In the genomic region with DNA sequence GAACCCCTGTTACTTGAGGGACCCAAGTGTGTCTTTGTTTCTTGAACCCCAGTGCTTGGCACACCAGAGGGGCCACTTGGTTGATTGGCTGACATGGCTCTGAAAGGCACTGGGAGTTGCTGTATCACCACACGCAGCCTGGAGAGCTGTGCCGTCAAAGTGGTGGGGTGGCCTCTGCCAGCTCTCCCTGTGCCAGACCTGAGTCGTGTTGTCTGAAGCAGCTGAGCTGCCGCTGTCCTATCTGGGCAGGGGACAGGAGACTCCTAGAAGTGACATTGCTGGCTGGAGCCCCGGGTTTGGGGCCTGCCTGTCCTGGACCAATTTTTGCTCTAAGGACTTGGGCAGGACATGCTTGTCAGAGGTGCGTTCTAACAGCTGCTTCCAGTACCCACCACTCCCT, we compare ENCODE assay signal across 28 cellular contexts. TPM values are rescaled to one million over a fixed set of nuclear protein-coding genes. Genes with fewer than 3 reads are reported as not detected.
DNase-seq lines count a peak whose midpoint lies in the region; ATAC-seq and TF ChIP-seq lines count a peak whose summit lies in the region.
"Had no signal": no experiment of that assay in that cellular context is flagged by ENCODE, and none has a peak within 500 bp of the region (broad histone marks: within the 10 kb centered on the region; RNA-seq: fewer than 3 reads in every experiment).

No MANE protein-coding gene starts in this region.

- H3K4me1 Mint-ChIP-seq in natural killer cell treated with Interleukin-12 subunit alpha and Interleukin-12 subunit beta and Interleukin-15 and Interleukin-18, amount 100 ng/mL, for 72 hours (ENCODE audit: low read depth in 2 of 2): peaks cover 0 to 9% of the 10 kb centered on the region in 2 donors

- H3K9me3 ChIP-seq in HEK293 (ENCODE audit: control insufficient read depth, insufficient read depth, low read depth, low read length) (no peaks in the 10 kb centered on the region), right atrium auricular region (no peaks in the 10 kb centered on the region)
- H3K9me3 ChIP-seq: adrenal gland, HAP-1, psoas muscle, tibial nerve had no signal

- DNase-seq in coronary artery (ENCODE audit: low spot score) (peak; percentile 65), right atrium auricular region (ENCODE audit: low spot score) (no peak), Ammon's horn (ENCODE audit: low spot score) (no peak)
- DNase-seq in natural killer cell treated with Interleukin-12 subunit alpha and Interleukin-12 subunit beta and Interleukin-15 and Interleukin-18, amount 100 ng/mL, for 72 hours (ENCODE audit: low spot score): no peak
- DNase-seq: ACHN; activated CD4-positive, alpha-beta T cell treated with anti-CD3 and anti-CD28 coated beads, Interleukin-2, amount 50 U/mL, for 1 hour; activated CD8-positive, alpha-beta memory T cell treated with anti-CD3 and anti-CD28 coated beads, Interleukin-2, amount 10 ng/mL, durations not matched to agents 7 days and 5 days; activated naive CD4-positive, alpha-beta T cell treated with Interleukin-2 at 50 U/mL for 16 hours; DND-41; left colon; mesenchymal stem cell; MM.1S; NCI-H1417; NCI-H2081 treated with DMSO at 0.1 percent for 48 hours; NCI-H345; NCI-H774; psoas muscle had no signal

- H3K27ac ChIP-seq in HEK293 (ENCODE audit: extremely low read depth, low read depth, low read length) (peak overlapping the region; percentile 34; the same call in 1 of the 2 replicates), coronary artery (no peak overlapping the region), right atrium auricular region (peak overlapping the region; percentile 82 to 83), temporal lobe (ENCODE audit: low read depth, low read length) (peak overlapping the region; percentile 84)
- H3K27ac ChIP-seq: adrenal gland, brain microvascular endothelial cell, C4-2B, KMS-11, psoas muscle had no signal

- TF ChIP-seq CTCF in HEK293 (tag by site-specific recombination; IDR thresholded peaks at IDR 0.05) (no peak), coronary artery (IDR thresholded peaks at IDR 0.05) (no peak), right atrium auricular region (IDR thresholded peaks at IDR 0.05) (no peak)

- H3K4me1 ChIP-seq in HEK293 (ENCODE audit: control insufficient read depth, insufficient read depth, low read length) (no peaks in the 10 kb centered on the region; the same call in 1 of the 2 replicates), right atrium auricular region (peaks cover 0 to 17% of the 10 kb centered on the region in 2 donors)

- POLR2A ChIA-PET in HEK293 (lab: Yijun Ruan, JAX): interaction anchor here (1.2 kb wide), 1 partner anchor 17 kb away, joined by 4 read pairs; a partner anchor contains a TSS

- peaks cover 0 to 6% of the 10 kb centered on the region in 2 donors for H3K27me3 Mint-ChIP-seq in natural killer cell treated with Interleukin-12 subunit alpha and Interleukin-12 subunit beta and Interleukin-15 and Interleukin-18, amount 100 ng/mL, for 72 hours
- H3K27me3 Mint-ChIP-seq: activated CD8-positive, alpha-beta memory T cell treated with anti-CD3 and anti-CD28 coated beads, Interleukin-2, amount 10 ng/mL, durations not matched to agents 7 days and 5 days; stimulated activated naive CD8-positive, alpha-beta T cell treated with anti-CD3 and anti-CD28 coated beads, Interleukin-15, Interleukin-2, amounts not matched to agents 100 ng/mL and 50 ng/mL, for 24 hours had no signal

- H3K36me3 ChIP-seq in HEK293 (ENCODE audit: control insufficient read depth in 2 of 2, insufficient read depth in 1 of 2, low read length in 2 of 2) (peaks cover 0 to 17% of the 10 kb centered on the region in 2 experiments; a peak in 1 of 3 replicates), right atrium auricular region (peaks cover 22% of the 10 kb centered on the region)

- H3K9me3 Mint-ChIP-seq in natural killer cell treated with Interleukin-12 subunit alpha and Interleukin-12 subunit beta and Interleukin-15 and Interleukin-18, amount 100 ng/mL, for 72 hours: no peaks in the 10 kb centered on the region
- H3K9me3 Mint-ChIP-seq: stimulated activated naive CD8-positive, alpha-beta T cell treated with anti-CD3 and anti-CD28 coated beads, Interleukin-15, Interleukin-2, amounts not matched to agents 100 ng/mL and 50 ng/mL, for 24 hours had no signal

- H3K27ac Mint-ChIP-seq in natural killer cell treated with Interleukin-12 subunit alpha and Interleukin-12 subunit beta and Interleukin-15 and Interleukin-18, amount 100 ng/mL, for 72 hours: no peak overlapping the region
- H3K27ac Mint-ChIP-seq: activated CD8-positive, alpha-beta memory T cell treated with anti-CD3 and anti-CD28 coated beads, Interleukin-2, amount 10 ng/mL, durations not matched to agents 7 days and 5 days; stimulated activated naive CD8-positive, alpha-beta T cell treated with anti-CD3 and anti-CD28 coated beads, Interleukin-15, Interleukin-2, amounts not matched to agents 100 ng/mL and 50 ng/mL, for 24 hours had no signal

- no peak for ATAC-seq in natural killer cell treated with Interleukin-12 subunit alpha and Interleukin-12 subunit beta and Interleukin-15 and Interleukin-18, amount 100 ng/mL, for 72 hours
- no peak for ATAC-seq in HG02588 (IDR thresholded peaks at IDR 0.05; ENCODE audit: unreplicated experiment)
- ATAC-seq: activated CD8-positive, alpha-beta memory T cell treated with anti-CD3 and anti-CD28 coated beads, Interleukin-2, amount 10 ng/mL, durations not matched to agents 7 days and 5 days; esophagus mucosa; left colon had no signal

- H3K4me3 Mint-ChIP-seq in natural killer cell treated with Interleukin-12 subunit alpha and Interleukin-12 subunit beta and Interleukin-15 and Interleukin-18, amount 100 ng/mL, for 72 hours: no peak overlapping the region
- H3K4me3 Mint-ChIP-seq: activated CD8-positive, alpha-beta memory T cell treated with anti-CD3 and anti-CD28 coated beads, Interleukin-2, amount 10 ng/mL, durations not matched to agents 7 days and 5 days; stimulated activated naive CD8-positive, alpha-beta T cell treated with anti-CD3 and anti-CD28 coated beads, Interleukin-15, Interleukin-2, amounts not matched to agents 100 ng/mL and 50 ng/mL, for 24 hours had no signal

- CTCF ChIA-PET in HEK293 (lab: Yijun Ruan, JAX): interaction anchor here (0.6 kb wide), 2 partner anchors 78 to 222 kb away, joined by 3 to 5 read pairs; no protein-coding TSS in a partner anchor

- no peaks in the 10 kb centered on the region for H3K27me3 ChIP-seq in right atrium auricular region
- H3K27me3 ChIP-seq: adrenal gland, brain microvascular endothelial cell, tibial nerve had no signal

- no peak overlapping the region for H3K4me3 ChIP-seq in HEK293 (ENCODE audit: low read depth, low read length)
- H3K4me3 ChIP-seq in coronary artery: no peak overlapping the region
- H3K4me3 ChIP-seq in right atrium auricular region: no peak overlapping the region
- H3K4me3 ChIP-seq: adrenal gland, HAP-1, psoas muscle, tibial nerve had no signal

- no peaks in the 10 kb centered on the region for H3K36me3 Mint-ChIP-seq in natural killer cell treated with Interleukin-12 subunit alpha and Interleukin-12 subunit beta and Interleukin-15 and Interleukin-18, amount 100 ng/mL, for 72 hours

TF ChIP-seq in HEK293, 187 proteins besides CTCF, POLR2A, EP300 and RAD21:
- TF ChIP-seq ZNF600 (tag by site-specific recombination; IDR thresholded peaks at IDR 0.05) (peak; percentile 41), ZNF404 (tag by site-specific recombination; IDR thresholded peaks at IDR 0.05) (no peak)
- TF ChIP-seq, protein P1, sequence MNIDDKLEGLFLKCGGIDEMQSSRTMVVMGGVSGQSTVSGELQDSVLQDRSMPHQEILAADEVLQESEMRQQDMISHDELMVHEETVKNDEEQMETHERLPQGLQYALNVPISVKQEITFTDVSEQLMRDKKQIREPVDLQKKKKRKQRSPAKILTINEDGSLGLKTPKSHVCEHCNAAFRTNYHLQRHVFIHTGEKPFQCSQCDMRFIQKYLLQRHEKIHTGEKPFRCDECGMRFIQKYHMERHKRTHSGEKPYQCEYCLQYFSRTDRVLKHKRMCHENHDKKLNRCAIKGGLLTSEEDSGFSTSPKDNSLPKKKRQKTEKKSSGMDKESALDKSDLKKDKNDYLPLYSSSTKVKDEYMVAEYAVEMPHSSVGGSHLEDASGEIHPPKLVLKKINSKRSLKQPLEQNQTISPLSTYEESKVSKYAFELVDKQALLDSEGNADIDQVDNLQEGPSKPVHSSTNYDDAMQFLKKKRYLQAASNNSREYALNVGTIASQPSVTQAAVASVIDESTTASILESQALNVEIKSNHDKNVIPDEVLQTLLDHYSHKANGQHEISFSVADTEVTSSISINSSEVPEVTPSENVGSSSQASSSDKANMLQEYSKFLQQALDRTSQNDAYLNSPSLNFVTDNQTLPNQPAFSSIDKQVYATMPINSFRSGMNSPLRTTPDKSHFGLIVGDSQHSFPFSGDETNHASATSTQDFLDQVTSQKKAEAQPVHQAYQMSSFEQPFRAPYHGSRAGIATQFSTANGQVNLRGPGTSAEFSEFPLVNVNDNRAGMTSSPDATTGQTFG (tag by site-specific recombination; IDR thresholded peaks at IDR 0.05; ENCODE audit: borderline replicate concordance): no peak

RNA-seq across cellular contexts. Expression of a gene that starts 5.5 kb away (rescaled TPM):
- total RNA-seq in right atrium auricular region (10 to 100 TPM; 11.9 to 12.4 TPM), temporal lobe (4.2 TPM)
- total RNA-seq in natural killer cell treated with Interleukin-12 subunit alpha and Interleukin-12 subunit beta and Interleukin-15 and Interleukin-18, amount 100 ng/mL, for 72 hours: under 1 TPM in 1 of 2 donors, not detected in 1; 0.07 TPM

RNA-seq across cellular contexts. Expression of a gene that starts 16.8 kb away (rescaled TPM):
- total RNA-seq in right atrium auricular region: 100 to 1,000 TPM; 139 to 189 TPM
- total RNA-seq in temporal lobe: 88.0 TPM
- 100 to 1,000 TPM; 490 to 530 TPM for total RNA-seq in natural killer cell treated with Interleukin-12 subunit alpha and Interleukin-12 subunit beta and Interleukin-15 and Interleukin-18, amount 100 ng/mL, for 72 hours

RNA-seq across cellular contexts. Expression of a gene that starts 50.3 kb away (rescaled TPM):
- total RNA-seq in right atrium auricular region: 10 to 100 TPM; 44.8 to 57.1 TPM
- 26.8 TPM for total RNA-seq in temporal lobe
- total RNA-seq in natural killer cell treated with Interleukin-12 subunit alpha and Interleukin-12 subunit beta and Interleukin-15 and Interleukin-18, amount 100 ng/mL, for 72 hours: 100 to 1,000 TPM; 119 to 132 TPM

RNA-seq across cellular contexts. Expression of a gene that starts 52.4 kb away (rescaled TPM):
- total RNA-seq in right atrium auricular region (10 to 100 TPM; 43.6 to 73.7 TPM), temporal lobe (29.0 TPM)
- total RNA-seq in natural killer cell treated with Interleukin-12 subunit alpha and Interleukin-12 subunit beta and Interleukin-15 and Interleukin-18, amount 100 ng/mL, for 72 hours: 10 to 100 TPM; 55.7 to 65.4 TPM

Comparison
In these comparisons a context has a peak if more than half of its experiments do, and no peak if none do; other contexts are left out.
1. H3K27ac ChIP-seq: peak in HEK293 (single experiment), right atrium auricular region (2 of 2) and temporal lobe (single experiment); none in coronary artery (0 of 2).